ENCODE assay signal across 30 cellular contexts in the genomic region with DNA sequence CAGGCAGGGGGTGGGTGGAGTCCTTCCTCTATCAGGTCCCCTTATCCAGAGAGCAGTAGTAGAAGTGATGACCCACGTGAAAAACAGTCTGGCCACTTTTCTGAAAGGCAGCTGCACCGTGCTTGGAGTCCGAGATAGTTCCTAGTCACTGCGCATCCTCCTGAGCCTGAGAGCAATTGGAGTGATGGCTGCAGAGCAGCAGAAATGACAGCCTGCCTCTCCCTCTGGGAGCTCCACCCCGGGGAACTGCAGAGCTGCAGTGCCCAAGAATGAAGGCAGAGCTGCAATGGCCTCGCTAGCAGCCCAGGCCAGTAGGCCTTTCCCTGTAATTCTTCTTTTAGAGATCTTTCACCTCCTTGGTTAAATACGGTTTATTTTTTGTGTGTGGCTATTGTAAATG.
A peak's percentile ranks its signal among the peaks of the same experiment; 100 is the strongest.
DNase-seq lines count a peak whose midpoint lies in the region; ATAC-seq, FAIRE-seq and TF ChIP-seq lines count a peak whose summit lies in the region.
"Had no signal": no experiment of that assay in that cellular context is flagged by ENCODE, and none has a peak within 500 bp of the region (broad histone marks: within the 10 kb centered on the region; RNA-seq: fewer than 3 reads in every experiment).

No MANE protein-coding gene starts in this region.

- no peak overlapping the region for H3K27ac ChIP-seq in SK-N-SH (ENCODE audit: low read depth in 2 of 2, low read length in 1 of 2)
- H3K27ac ChIP-seq in kidney (ENCODE audit: low read depth in 2 of 2, low read length in 2 of 2): no peak overlapping the region
- H3K27ac ChIP-seq in thyroid gland: no peak overlapping the region
- no peak overlapping the region for H3K27ac ChIP-seq in RWPE1
- H3K27ac ChIP-seq: BLaER1, KMS-11, PC-9, SJSA1 had no signal

- intact Hi-C loops in kidney (cut with DNase I) (no loop called here), thyroid gland (cut with DNase I) (no loop called here)

- no peaks in the 10 kb centered on the region for H4K20me1 ChIP-seq in SK-N-SH (ENCODE audit: insufficient read depth)
- H4K20me1 ChIP-seq: BLaER1 had no signal

- no peaks in the 10 kb centered on the region for H3K9me2 ChIP-seq in SK-N-SH

- POLR2A ChIA-PET in SK-N-SH (lab: Yijun Ruan, JAX): no interaction called here
- POLR2A ChIA-PET in RWPE1 (lab: Yijun Ruan, JAX; ENCODE audit: low non-redundant PET): no interaction called here

- no peaks in the 10 kb centered on the region for H3K4me1 ChIP-seq in SK-N-SH (ENCODE audit: control insufficient read depth in 1 of 2, insufficient read depth in 2 of 2, low read depth in 1 of 2, low read length in 1 of 2)
- no peaks in the 10 kb centered on the region for H3K4me1 ChIP-seq in kidney (ENCODE audit: control insufficient read depth in 1 of 2, insufficient read depth in 1 of 2, low read depth in 1 of 2, low read length in 2 of 2)
- H3K4me1 ChIP-seq in thyroid gland: peaks cover 0 to 7% of the 10 kb centered on the region in 2 donors
- H3K4me1 ChIP-seq: BLaER1, SJSA1 had no signal

- no peak for TF ChIP-seq CTCF in SK-N-SH (IDR thresholded peaks at IDR 0.05)
- no peak for TF ChIP-seq CTCF in bronchial epithelial cell (IDR thresholded peaks at IDR 0.05; ENCODE audit: insufficient read depth, low read length, severe bottlenecking)
- TF ChIP-seq CTCF in kidney (IDR thresholded peaks at IDR 0.05; ENCODE audit: borderline replicate concordance, extremely low read depth, insufficient read depth): no peak
- TF ChIP-seq CTCF in thyroid gland (IDR thresholded peaks at IDR 0.05): no peak
- TF ChIP-seq CTCF in RWPE1 (conservative IDR thresholded peaks at IDR 0.05; ENCODE audit: low read depth): no peak

- TF ChIP-seq RAD21 in SK-N-SH (IDR thresholded peaks at IDR 0.05; ENCODE audit: low read length): no peak

- H3K27me3 ChIP-seq in SK-N-SH (ENCODE audit: insufficient read depth): no peaks in the 10 kb centered on the region
- no peaks in the 10 kb centered on the region for H3K27me3 ChIP-seq in bronchial epithelial cell (ENCODE audit: control insufficient read depth, insufficient read depth, low read length)
- no peaks in the 10 kb centered on the region for H3K27me3 ChIP-seq in thyroid gland
- H3K27me3 ChIP-seq: BLaER1, SJSA1 had no signal

- H3K9ac ChIP-seq in SK-N-SH (no peak overlapping the region), kidney (ENCODE audit: low read length in 2 of 2) (no peak overlapping the region)
- H3K9ac ChIP-seq: BLaER1, KMS-11 had no signal

- ATAC-seq in SK-N-SH treated with all-trans-retinoic acid at 6 μM for 48 hours (0 out of 3 replicates have a peak, but pooled peaks have one; percentile 18), HG02759 (IDR thresholded peaks at IDR 0.05; ENCODE audit: unreplicated experiment) (no peak), HG02678 (IDR thresholded peaks at IDR 0.05; ENCODE audit: unreplicated experiment) (no peak)

- H3K9me3 ChIP-seq in SK-N-SH: no peaks in the 10 kb centered on the region
- H3K9me3 ChIP-seq in kidney (ENCODE audit: control insufficient read depth in 1 of 2, low read length in 2 of 2): no peaks in the 10 kb centered on the region
- no peaks in the 10 kb centered on the region for H3K9me3 ChIP-seq in thyroid gland
- H3K9me3 ChIP-seq: BLaER1, SJSA1 had no signal

- FAIRE-seq in bronchial epithelial cell (lab: Jason Lieb, UNC) (peak; percentile 79), kidney (lab: Jason Lieb, UNC) (no peak)
- FAIRE-seq: GM12892, GM19239, H54 had no signal

- WGBS in SK-N-SH (ENCODE audit: low lambda C conversion rate): 41% methylated on average over 5 of the region's 7 CpGs
- 60 to 61% methylated on average over 6 to 7 of the region's 7 CpGs for WGBS in thyroid gland, 2 donors

- TF ChIP-seq EP300 in SK-N-SH (IDR thresholded peaks at IDR 0.05; ENCODE audit: borderline replicate concordance in 1 of 2, low read depth in 1 of 2, low read length in 1 of 2): no peak

- no peak overlapping the region for H3K4me2 ChIP-seq in SK-N-SH
- H3K4me2 ChIP-seq: BLaER1, KMS-11, PC-9 had no signal

- CTCF ChIA-PET in SK-N-SH (lab: Yijun Ruan, JAX) (no interaction called here), RWPE1 (lab: Yijun Ruan, JAX) (no interaction called here)

- no peak for TF ChIP-seq POLR2A in thyroid gland (IDR thresholded peaks at IDR 0.05)

- H3K36me3 ChIP-seq in SK-N-SH (replicated peaks in 1 of 2; ENCODE audit: control insufficient read depth in 1 of 2, insufficient read depth in 2 of 2, low read length in 1 of 2): no peaks in the 10 kb centered on the region
- H3K36me3 ChIP-seq in bronchial epithelial cell (ENCODE audit: control insufficient read depth, insufficient read depth, low read length): no peaks in the 10 kb centered on the region
- H3K36me3 ChIP-seq in kidney (ENCODE audit: control insufficient read depth in 1 of 2, insufficient read depth in 2 of 2, low read length in 2 of 2): no peaks in the 10 kb centered on the region
- H3K36me3 ChIP-seq in thyroid gland: no peaks in the 10 kb centered on the region
- H3K36me3 ChIP-seq: BLaER1, SJSA1 had no signal

- H2AFZ ChIP-seq in SK-N-SH (ENCODE audit: low read depth): no peak overlapping the region
- H2AFZ ChIP-seq: PC-9 had no signal

- no peak for DNase-seq in SK-N-SH
- DNase-seq in bronchial epithelial cell (ENCODE audit: low read depth): no peak
- DNase-seq in kidney: peak; percentile 32
- peak; percentile 9 to 21 for DNase-seq in thyroid gland
- DNase-seq in RWPE1 (ENCODE audit: low spot score): no peak
- DNase-seq: 8988T; ACHN; CD4-positive, CD25-positive, alpha-beta regulatory T cell; DMS153; DND-41; IMR-90; MM.1S; NCI-H1092; NCI-H1417 treated with DMSO at 0.1 percent for 48 hours; NCI-H187 treated with DMSO at 0.1 percent for 48 hours; NCI-H2171 treated with DMSO at 0.1 percent for 48 hours; NCI-H446; NCI-H524 treated with DMSO at 0.1 percent for 48 hours; NCI-H82; PC-9; Right ventricle myocardium superior had no signal

- no peaks in the 10 kb centered on the region for H3K79me2 ChIP-seq in SK-N-SH (ENCODE audit: insufficient read depth)

- no peaks in the 10 kb centered on the region for H3F3A ChIP-seq in SK-N-SH (replicated peaks; ENCODE audit: insufficient read depth)

- no peak overlapping the region for H3K4me3 ChIP-seq in SK-N-SH (ENCODE audit: low read depth in 2 of 2, low read length in 1 of 2)
- no peak overlapping the region for H3K4me3 ChIP-seq in bronchial epithelial cell (ENCODE audit: low read depth, low read length)
- no peak overlapping the region for H3K4me3 ChIP-seq in kidney (ENCODE audit: low read length in 2 of 2)
- H3K4me3 ChIP-seq in thyroid gland (replicated peaks in 1 of 3): no peak overlapping the region
- H3K4me3 ChIP-seq: BLaER1, PC-9, SJSA1 had no signal

TF ChIP-seq in SK-N-SH treated with all-trans-retinoic acid at 6 μM for 48 hours, 23 proteins besides CTCF, POLR2A, EP300 and RAD21:
- no peak for TF ChIP-seq ZC3H10 (CRISPR knock-in tag; IDR thresholded peaks at IDR 0.05)
- no peak for TF ChIP-seq CSDC2 (CRISPR knock-in tag; IDR thresholded peaks at IDR 0.05)
- TF ChIP-seq, protein P1, sequence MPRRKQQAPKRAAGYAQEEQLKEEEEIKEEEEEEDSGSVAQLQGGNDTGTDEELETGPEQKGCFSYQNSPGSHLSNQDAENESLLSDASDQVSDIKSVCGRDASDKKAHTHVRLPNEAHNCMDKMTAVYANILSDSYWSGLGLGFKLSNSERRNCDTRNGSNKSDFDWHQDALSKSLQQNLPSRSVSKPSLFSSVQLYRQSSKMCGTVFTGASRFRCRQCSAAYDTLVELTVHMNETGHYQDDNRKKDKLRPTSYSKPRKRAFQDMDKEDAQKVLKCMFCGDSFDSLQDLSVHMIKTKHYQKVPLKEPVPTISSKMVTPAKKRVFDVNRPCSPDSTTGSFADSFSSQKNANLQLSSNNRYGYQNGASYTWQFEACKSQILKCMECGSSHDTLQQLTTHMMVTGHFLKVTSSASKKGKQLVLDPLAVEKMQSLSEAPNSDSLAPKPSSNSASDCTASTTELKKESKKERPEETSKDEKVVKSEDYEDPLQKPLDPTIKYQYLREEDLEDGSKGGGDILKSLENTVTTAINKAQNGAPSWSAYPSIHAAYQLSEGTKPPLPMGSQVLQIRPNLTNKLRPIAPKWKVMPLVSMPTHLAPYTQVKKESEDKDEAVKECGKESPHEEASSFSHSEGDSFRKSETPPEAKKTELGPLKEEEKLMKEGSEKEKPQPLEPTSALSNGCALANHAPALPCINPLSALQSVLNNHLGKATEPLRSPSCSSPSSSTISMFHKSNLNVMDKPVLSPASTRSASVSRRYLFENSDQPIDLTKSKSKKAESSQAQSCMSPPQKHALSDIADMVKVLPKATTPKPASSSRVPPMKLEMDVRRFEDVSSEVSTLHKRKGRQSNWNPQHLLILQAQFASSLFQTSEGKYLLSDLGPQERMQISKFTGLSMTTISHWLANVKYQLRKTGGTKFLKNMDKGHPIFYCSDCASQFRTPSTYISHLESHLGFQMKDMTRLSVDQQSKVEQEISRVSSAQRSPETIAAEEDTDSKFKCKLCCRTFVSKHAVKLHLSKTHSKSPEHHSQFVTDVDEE (CRISPR knock-in tag; IDR thresholded peaks at IDR 0.05): no peak

TF ChIP-seq in SK-N-SH, 30 proteins besides CTCF, POLR2A, EP300 and RAD21 (continues in another document):
- no peak for TF ChIP-seq FOSL2 (IDR thresholded peaks at IDR 0.05; ENCODE audit: borderline replicate concordance, low read depth)
- TF ChIP-seq, protein P2, sequence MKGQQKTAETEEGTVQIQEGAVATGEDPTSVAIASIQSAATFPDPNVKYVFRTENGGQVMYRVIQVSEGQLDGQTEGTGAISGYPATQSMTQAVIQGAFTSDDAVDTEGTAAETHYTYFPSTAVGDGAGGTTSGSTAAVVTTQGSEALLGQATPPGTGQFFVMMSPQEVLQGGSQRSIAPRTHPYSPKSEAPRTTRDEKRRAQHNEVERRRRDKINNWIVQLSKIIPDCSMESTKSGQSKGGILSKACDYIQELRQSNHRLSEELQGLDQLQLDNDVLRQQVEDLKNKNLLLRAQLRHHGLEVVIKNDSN (IDR thresholded peaks at IDR 0.05; ENCODE audit: borderline replicate concordance, low read depth): no peak
- TF ChIP-seq MEF2A (IDR thresholded peaks at IDR 0.05; ENCODE audit: borderline replicate concordance, low read depth): no peak
- no peak for TF ChIP-seq FOXM1 (IDR thresholded peaks at IDR 0.05; ENCODE audit: low read depth)
- no peak for TF ChIP-seq FOXJ3 (CRISPR knock-in tag; IDR thresholded peaks at IDR 0.05)
- no peak for TF ChIP-seq NRF1 (IDR thresholded peaks at IDR 0.05; ENCODE audit: low read depth, low read length)
- no peak for TF ChIP-seq RFX5 (IDR thresholded peaks at IDR 0.05; ENCODE audit: low read length)
- TF ChIP-seq NFIC (IDR thresholded peaks at IDR 0.05; ENCODE audit: borderline replicate concordance): no peak

Comparison
In these comparisons a context has a peak if more than half of its experiments do, and no peak if none do; other contexts are left out.
1. DNase-seq: peak in kidney (single experiment) and thyroid gland (2 of 2); none in SK-N-SH (single experiment), bronchial epithelial cell (single experiment) and RWPE1 (single experiment).